Comparison of ENCODE assay signal across 11 cellular contexts in genomic region chr14:58082011-58082410, GRCh38.
DNase-seq lines count a peak whose midpoint lies in the region; ATAC-seq and TF ChIP-seq lines count a peak whose summit lies in the region.
"Had no signal": no experiment of that assay in that cellular context is flagged by ENCODE, and none has a peak within 500 bp of the region (broad histone marks: within the 10 kb centered on the region; RNA-seq: fewer than 3 reads in every experiment).

No MANE protein-coding gene starts in this region.

- BruUV-seq in mammary epithelial cell (replicated peaks; lab: Mats Ljungman, UMichigan) = no TSS peak

- DNase-seq in A172 (ENCODE audit: low spot score) (peak; percentile 27), mammary epithelial cell (peak; percentile 52), kidney tubule cell (ENCODE audit: low spot score) (peak; percentile 87), NCI-H510A (lab: John Stamatoyannopoulos, UW) (no peak)
- DNase-seq: activated CD8-positive, alpha-beta T cell treated with anti-CD3 and anti-CD28 coated beads for 36 hours; activated naive CD4-positive, alpha-beta T cell treated with anti-CD3 and anti-CD28 coated beads, Interleukin-2, amount 50 U/mL, for 16 hours; SHP77 had no signal

- no peaks in the 10 kb centered on the region for H3K36me3 ChIP-seq in HUES64 (ENCODE audit: insufficient read depth, low read length)
- no peaks in the 10 kb centered on the region for H3K36me3 ChIP-seq in mammary epithelial cell (ENCODE audit: insufficient read depth, low read length)

- H3K27me3 ChIP-seq in HUES64 (ENCODE audit: insufficient read depth, low read length) (no peaks in the 10 kb centered on the region), mammary epithelial cell (ENCODE audit: insufficient read depth, low read length) (no peaks in the 10 kb centered on the region)

- 90% methylated on average over 2 of the region's 2 CpGs for WGBS in HUES64
- WGBS in mammary epithelial cell (ENCODE audit: low coverage, missing lambda C conversion rate) = 100% methylated on average over 2 of the region's 2 CpGs

- intact Hi-C loops in mammary epithelial cell (cut with micrococcal nuclease) = no loop called here

- no peaks in the 10 kb centered on the region for H3K79me2 ChIP-seq in mammary epithelial cell (ENCODE audit: insufficient read depth, low read length)

- H3K9ac ChIP-seq in HUES64 (ENCODE audit: low read depth, low read length) (no peak overlapping the region), mammary epithelial cell (ENCODE audit: insufficient read depth, low read length) (peak overlapping the region; percentile 38)

- no peaks in the 10 kb centered on the region for H4K20me1 ChIP-seq in mammary epithelial cell (ENCODE audit: insufficient read depth, low read length)

- in situ Hi-C loops in mammary epithelial cell (cut with MboI; ENCODE audit: low sequenced_read_pairs in 2 of 2) = no loop called here

- dilution Hi-C loops in mammary epithelial cell (cut with HindIII; ENCODE audit: low sequenced_read_pairs) = no loop called here

- H3K9me3 ChIP-seq in HUES64 (ENCODE audit: insufficient read depth, low read depth, low read length) (no peaks in the 10 kb centered on the region), mammary epithelial cell (replicated peaks; ENCODE audit: insufficient read depth, low read length) (no peaks in the 10 kb centered on the region)

- H3K4me1 ChIP-seq in HUES64 (ENCODE audit: insufficient read depth, low read length) (peaks cover 16% of the 10 kb centered on the region), mammary epithelial cell (ENCODE audit: insufficient read depth, low read length) (peaks cover 44% of the 10 kb centered on the region)

- CTCF ChIA-PET in mammary epithelial cell (lab: Charles Lee; ENCODE audit: low non-redundant PET) = interaction anchor here (0.6 to 0.7 kb wide), 2 partner anchors 383 to 1430 kb away, joined by 3 to 6 read pairs; no protein-coding TSS in a partner anchor

- H3K4me3 ChIP-seq in HUES64 (ENCODE audit: low read length) = no peak overlapping the region
- H3K4me3 ChIP-seq in mammary epithelial cell (replicated peaks in 1 of 3; ENCODE audit: insufficient read depth in 1 of 3, low read depth in 2 of 3, low read length in 3 of 3) = no peak overlapping the region

- H3K27ac ChIP-seq in HUES64 (ENCODE audit: low read depth, low read length) (peak overlapping the region; percentile 7; the same call in 1 of the 2 replicates), mammary epithelial cell (ENCODE audit: insufficient read depth, low read depth, low read length) (peak overlapping the region; percentile 80)

- ATAC-seq in HG02973 (IDR thresholded peaks at IDR 0.05; ENCODE audit: unreplicated experiment) (no peak), GM18517 (IDR thresholded peaks at IDR 0.05; ENCODE audit: unreplicated experiment) (no peak), GM21423 (IDR thresholded peaks at IDR 0.05; ENCODE audit: unreplicated experiment) (no peak)
- ATAC-seq: activated CD8-positive, alpha-beta T cell treated with anti-CD3 and anti-CD28 coated beads for 36 hours had no signal

- H2AFZ ChIP-seq in mammary epithelial cell (ENCODE audit: low read depth, low read length) = peak overlapping the region; percentile 86

- peak overlapping the region; percentile 71 for H3K4me2 ChIP-seq in mammary epithelial cell (ENCODE audit: insufficient read depth, low read depth, low read length)

- no peak for TF ChIP-seq CTCF in mammary epithelial cell (conservative IDR thresholded peaks at IDR 0.05 in 1 of 2, IDR thresholded peaks at IDR 0.05 in 1 of 2; ENCODE audit: extremely low read depth in 1 of 2, insufficient read depth in 1 of 2, low read depth in 1 of 2, low read length in 2 of 2)
